In the genomic region with DNA sequence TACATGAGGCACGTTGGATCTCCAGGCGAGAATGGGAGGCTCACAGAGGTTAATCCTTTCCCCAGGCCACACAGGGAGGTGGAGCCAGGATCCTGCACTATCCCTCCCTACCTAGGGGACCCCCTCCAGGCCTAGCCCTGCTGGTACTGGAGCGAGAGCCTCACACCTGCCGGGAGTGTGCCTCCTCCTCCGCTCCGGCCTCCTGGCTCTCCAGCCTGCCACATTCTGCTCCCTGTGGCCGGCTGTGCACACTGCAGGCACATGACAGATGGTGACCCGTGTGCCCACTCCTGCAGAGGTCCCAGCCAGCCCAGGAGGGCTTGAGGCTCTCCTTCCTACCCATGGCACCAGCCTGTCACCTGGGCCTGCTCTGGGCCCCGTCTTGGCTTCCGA, we compare ENCODE assay signal across 1 cellular context.
A peak's percentile ranks its signal among the peaks of the same experiment; 100 is the strongest.
TF ChIP-seq lines count a peak whose summit lies in the region.

No MANE protein-coding gene starts in this region.

TF ChIP-seq in H1, 55 proteins besides CTCF, POLR2A, EP300 and RAD21:
- no peak for TF ChIP-seq TBP (IDR thresholded peaks at IDR 0.05; ENCODE audit: low read depth, low read length)
- TF ChIP-seq TAF1 (IDR thresholded peaks at IDR 0.05; ENCODE audit: low read depth, low read length) = no peak
- TF ChIP-seq EGR1 (IDR thresholded peaks at IDR 0.05; ENCODE audit: borderline replicate concordance, low read depth, low read length) = no peak
- TF ChIP-seq BCL11A (IDR thresholded peaks at IDR 0.05; ENCODE audit: low read depth in 2 of 2, low read length in 2 of 2) = no peak
- TF ChIP-seq HDAC6 (IDR thresholded peaks at IDR 0.05; ENCODE audit: low read depth, low read length) = no peak
- no peak for TF ChIP-seq KDM4A (IDR thresholded peaks at IDR 0.05; ENCODE audit: low read depth, low read length, severe bottlenecking)
- TF ChIP-seq SIN3A (conservative IDR thresholded peaks at IDR 0.05 in 1 of 2, IDR thresholded peaks at IDR 0.05 in 1 of 2; ENCODE audit: low read depth in 1 of 2, low read length in 2 of 2) = no peak
- no peak for TF ChIP-seq MAFK (IDR thresholded peaks at IDR 0.05; ENCODE audit: low read depth, low read length)
- TF ChIP-seq BRCA1 (IDR thresholded peaks at IDR 0.05; ENCODE audit: low read depth, low read length) = no peak
- no peak for TF ChIP-seq CREB1 (IDR thresholded peaks at IDR 0.05)
- 0 out of 2 replicates have a peak, but pooled peaks have one; percentile 53 for TF ChIP-seq TCF12 (IDR thresholded peaks at IDR 0.05; ENCODE audit: low read depth, low read length)
- TF ChIP-seq RBBP5 (IDR thresholded peaks at IDR 0.05; ENCODE audit: borderline replicate concordance, low read depth, low read length) = no peak
- TF ChIP-seq, protein P1, sequence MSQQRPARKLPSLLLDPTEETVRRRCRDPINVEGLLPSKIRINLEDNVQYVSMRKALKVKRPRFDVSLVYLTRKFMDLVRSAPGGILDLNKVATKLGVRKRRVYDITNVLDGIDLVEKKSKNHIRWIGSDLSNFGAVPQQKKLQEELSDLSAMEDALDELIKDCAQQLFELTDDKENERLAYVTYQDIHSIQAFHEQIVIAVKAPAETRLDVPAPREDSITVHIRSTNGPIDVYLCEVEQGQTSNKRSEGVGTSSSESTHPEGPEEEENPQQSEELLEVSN (IDR thresholded peaks at IDR 0.05) = peak; percentile 61
- TF ChIP-seq, protein P2, sequence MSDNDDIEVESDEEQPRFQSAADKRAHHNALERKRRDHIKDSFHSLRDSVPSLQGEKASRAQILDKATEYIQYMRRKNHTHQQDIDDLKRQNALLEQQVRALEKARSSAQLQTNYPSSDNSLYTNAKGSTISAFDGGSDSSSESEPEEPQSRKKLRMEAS (IDR thresholded peaks at IDR 0.05) = peak; percentile 78
- TF ChIP-seq GABPA (IDR thresholded peaks at IDR 0.05; ENCODE audit: borderline replicate concordance, insufficient read depth, low read length) = peak; percentile 72; the same call in 1 of the 2 replicates
- no peak for TF ChIP-seq CEBPB (IDR thresholded peaks at IDR 0.05; ENCODE audit: low read depth, low read length)
- no peak for TF ChIP-seq SIRT6 (IDR thresholded peaks at IDR 0.05; ENCODE audit: low read length)
- TF ChIP-seq, protein P3, sequence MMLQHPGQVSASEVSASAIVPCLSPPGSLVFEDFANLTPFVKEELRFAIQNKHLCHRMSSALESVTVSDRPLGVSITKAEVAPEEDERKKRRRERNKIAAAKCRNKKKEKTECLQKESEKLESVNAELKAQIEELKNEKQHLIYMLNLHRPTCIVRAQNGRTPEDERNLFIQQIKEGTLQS (IDR thresholded peaks at IDR 0.05; ENCODE audit: insufficient read depth, low read depth, low read length) = no peak
- TF ChIP-seq JUN (IDR thresholded peaks at IDR 0.05; ENCODE audit: low read depth, low read length) = no peak
- TF ChIP-seq POU5F1 (IDR thresholded peaks at IDR 0.05; ENCODE audit: low read depth, low read length) = no peak
- TF ChIP-seq POLR2AphosphoS5 (IDR thresholded peaks at IDR 0.05; ENCODE audit: low read depth, low read length) = no peak
- no peak for TF ChIP-seq NRF1 (IDR thresholded peaks at IDR 0.05; ENCODE audit: low read depth, low read length)
